In the genomic region with DNA sequence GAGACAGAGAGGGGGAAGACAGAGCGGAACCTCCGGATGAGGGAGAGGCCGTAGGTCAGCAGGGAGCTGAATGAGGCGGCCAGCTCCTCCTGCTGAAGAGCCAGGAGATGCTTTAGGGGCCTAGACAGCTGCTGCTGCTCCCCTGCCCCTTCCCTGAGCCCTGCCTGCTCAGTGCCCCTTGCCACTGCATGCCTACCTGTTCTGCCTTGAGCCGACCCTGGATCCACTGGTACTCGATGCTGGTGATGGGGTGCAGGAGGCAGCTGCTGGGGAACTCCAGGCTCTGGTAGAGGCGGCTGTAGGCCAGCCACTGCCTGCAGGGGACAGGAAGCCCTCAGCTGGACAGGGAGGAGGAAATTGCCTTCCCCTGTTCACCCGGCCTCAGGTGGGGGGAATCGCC, we compare ENCODE assay signal across 16 cellular contexts. TPM values are rescaled to one million over a fixed set of nuclear protein-coding genes. Genes with fewer than 3 reads are reported as not detected.
DNase-seq lines count a peak whose midpoint lies in the region; ATAC-seq, FAIRE-seq and TF ChIP-seq lines count a peak whose summit lies in the region.
"Had no signal": no experiment of that assay in that cellular context is flagged by ENCODE, and none has a peak within 500 bp of the region (broad histone marks: within the 10 kb centered on the region; RNA-seq: fewer than 3 reads in every experiment).

No MANE protein-coding gene starts in this region.

- no peak overlapping the region for H4K91ac ChIP-seq in neuronal stem cell (ENCODE audit: low read depth, low read length, poor library complexity)

- intact Hi-C loops in activated CD8-positive, alpha-beta T cell treated with anti-CD3 and anti-CD28 coated beads for 36 hours (cut with micrococcal nuclease): no loop called here
- intact Hi-C loops in K562 (cut with micrococcal nuclease): no loop called here

- BruUV-seq in K562 (replicated peaks; lab: Mats Ljungman, UMichigan): no TSS peak

- TF ChIP-seq POLR2A in K562 (conservative IDR thresholded peaks at IDR 0.05): peak; percentile 46; the same call in 1 of the 2 replicates

- ATAC-seq in activated CD8-positive, alpha-beta T cell treated with anti-CD3 and anti-CD28 coated beads, Interleukin-2, amount 10 ng/mL, durations not matched to agents 7 days and 5 days: no peak
- ATAC-seq in activated CD8-positive, alpha-beta T cell treated with anti-CD3 and anti-CD28 coated beads for 36 hours: no peak
- ATAC-seq in GM23338 (no peak), K562 (no peak)
- ATAC-seq: HCT116 had no signal

- H2BK12ac ChIP-seq in neuronal stem cell (ENCODE audit: low read length): no peak overlapping the region

- peak overlapping the region; percentile 71 for H3K18ac ChIP-seq in neuronal stem cell (ENCODE audit: low read length)
- no peak overlapping the region for H3K18ac ChIP-seq in mesendoderm (ENCODE audit: low read length)

- peak overlapping the region; percentile 25 for H3K23ac ChIP-seq in neuronal stem cell (ENCODE audit: low read depth, low read length, poor library complexity)
- no peak overlapping the region for H3K23ac ChIP-seq in mesendoderm (ENCODE audit: low read length)

- POLR2A ChIA-PET in activated CD8-positive, alpha-beta T cell treated with anti-CD3 and anti-CD28 coated beads, Interleukin-2, amount 10 ng/mL, durations not matched to agents 7 days and 5 days (lab: Charles Lee): interaction anchor here (0.5 to 17.8 kb wide), 3 partner anchors 9 to 59 kb away, joined by 3 to 205 read pairs (median 6); a partner anchor contains a TSS
- POLR2A ChIA-PET in activated CD8-positive, alpha-beta T cell treated with anti-CD3 and anti-CD28 coated beads for 36 hours (lab: Charles Lee): interaction anchor here (0.5 to 1.3 kb wide), 4 partner anchors 8 to 31 kb away, joined by 3 to 4 read pairs (median 3); no protein-coding TSS in a partner anchor
- POLR2A ChIA-PET in K562 (lab: Yijun Ruan, JAX): interaction anchor here (1.2 to 4.8 kb wide), 5 partner anchors 8 to 60 kb away, joined by 3 to 46 read pairs (median 6); a partner anchor contains a TSS

- H3K27me3 ChIP-seq in GM23338 (ENCODE audit: insufficient read depth) (no peaks in the 10 kb centered on the region), K562 (ENCODE audit: control insufficient read depth in 2 of 2, insufficient read depth in 2 of 2, low read length in 2 of 2) (no peaks in the 10 kb centered on the region), neuronal stem cell (ENCODE audit: control insufficient read depth in 3 of 3, insufficient read depth in 3 of 3, low read depth in 1 of 3, low read length in 3 of 3) (no peaks in the 10 kb centered on the region), mesendoderm (ENCODE audit: insufficient read depth, low read length, poor library complexity) (no peaks in the 10 kb centered on the region)

- H3K27ac ChIP-seq in GM23338 (ENCODE audit: low read depth): no peak overlapping the region
- no peak overlapping the region for H3K27ac ChIP-seq in K562 (ENCODE audit: extremely low read depth, low read depth, low read length)
- H3K27ac ChIP-seq in neuronal stem cell (replicated peaks; ENCODE audit: low read length): no peak overlapping the region
- H3K27ac ChIP-seq in mesendoderm (ENCODE audit: low read depth, low read length): no peak overlapping the region
- H3K27ac ChIP-seq: 22Rv1 had no signal

- H3K79me2 ChIP-seq in GM23338 (replicated peaks; ENCODE audit: insufficient read depth) (no peaks in the 10 kb centered on the region), K562 (ENCODE audit: control insufficient read depth, insufficient read depth, low read length) (peaks cover 13% of the 10 kb centered on the region), mesendoderm (ENCODE audit: control insufficient read depth, insufficient read depth, low read length) (no peaks in the 10 kb centered on the region)

- no peak overlapping the region for H4K5ac ChIP-seq in mesendoderm (ENCODE audit: low read length)

- no peak for TF ChIP-seq CTCF in activated CD8-positive, alpha-beta T cell treated with anti-CD3 and anti-CD28 coated beads for 36 hours (IDR thresholded peaks at IDR 0.05)
- TF ChIP-seq CTCF in GM23338 (conservative IDR thresholded peaks at IDR 0.05; ENCODE audit: low read depth in 2 of 2) (no peak), K562 (IDR thresholded peaks at IDR 0.05 in 2 of 3, conservative IDR thresholded peaks at IDR 0.05 in 1 of 3; ENCODE audit: insufficient read depth in 2 of 3, low read depth in 1 of 3, low read length in 3 of 3) (no peak)

- no peak overlapping the region for H3K4me3 Mint-ChIP-seq in activated CD8-positive, alpha-beta T cell treated with anti-CD3 and anti-CD28 coated beads, Interleukin-2, amount 10 ng/mL, durations not matched to agents 7 days and 5 days
- no peak overlapping the region for H3K4me3 Mint-ChIP-seq in activated CD8-positive, alpha-beta T cell treated with anti-CD3 and anti-CD28 coated beads for 36 hours
- no peak overlapping the region for H3K4me3 Mint-ChIP-seq in GM23338
- H3K4me3 Mint-ChIP-seq: CD4-positive, alpha-beta T cell had no signal

- H2BK120ac ChIP-seq in neuronal stem cell (ENCODE audit: low read depth, low read length) (no peak overlapping the region), mesendoderm (ENCODE audit: low read depth, low read length) (no peak overlapping the region)

- peaks cover 2% of the 10 kb centered on the region for H3K79me1 ChIP-seq in neuronal stem cell (ENCODE audit: low read depth, low read length)
- no peaks in the 10 kb centered on the region for H3K79me1 ChIP-seq in mesendoderm (ENCODE audit: low read length)

- H3K9me1 ChIP-seq in K562 (ENCODE audit: control insufficient read depth, insufficient read depth, low read length): no peaks in the 10 kb centered on the region

- H3K27me3 Mint-ChIP-seq in activated CD8-positive, alpha-beta T cell treated with anti-CD3 and anti-CD28 coated beads, Interleukin-2, amount 10 ng/mL, durations not matched to agents 7 days and 5 days (ENCODE audit: low read depth): no peaks in the 10 kb centered on the region
- H3K27me3 Mint-ChIP-seq in activated CD8-positive, alpha-beta T cell treated with anti-CD3 and anti-CD28 coated beads for 36 hours: no peaks in the 10 kb centered on the region
- peaks cover 10% of the 10 kb centered on the region for H3K27me3 Mint-ChIP-seq in GM23338 (ENCODE audit: insufficient read depth, low read depth, poor library complexity)
- H3K27me3 Mint-ChIP-seq: CD4-positive, alpha-beta T cell had no signal

- H3K27ac Mint-ChIP-seq in activated CD8-positive, alpha-beta T cell treated with anti-CD3 and anti-CD28 coated beads, Interleukin-2, amount 10 ng/mL, durations not matched to agents 7 days and 5 days: peak overlapping the region; percentile 11
- H3K27ac Mint-ChIP-seq in activated CD8-positive, alpha-beta T cell treated with anti-CD3 and anti-CD28 coated beads for 36 hours: no peak overlapping the region
- peak overlapping the region; percentile 75; the same call in 1 of the 2 replicates for H3K27ac Mint-ChIP-seq in GM23338
- H3K27ac Mint-ChIP-seq: CD4-positive, alpha-beta T cell had no signal

- no peak overlapping the region for H3K56ac ChIP-seq in mesendoderm (ENCODE audit: low read length)

- CTCF ChIA-PET in activated CD8-positive, alpha-beta T cell treated with anti-CD3 and anti-CD28 coated beads, Interleukin-2, amount 10 ng/mL, durations not matched to agents 7 days and 5 days (lab: Charles Lee): interaction anchor here (0.7 to 1.4 kb wide), 3 partner anchors 9 to 22 kb away, joined by 4 to 5 read pairs (median 5); no protein-coding TSS in a partner anchor
- CTCF ChIA-PET in activated CD8-positive, alpha-beta T cell treated with anti-CD3 and anti-CD28 coated beads for 36 hours (lab: Charles Lee): interaction anchor here (0.8 to 13.1 kb wide), 4 partner anchors 9 to 83 kb away, joined by 3 to 105 read pairs (median 3); a partner anchor contains a TSS
- CTCF ChIA-PET in K562 (lab: Yijun Ruan, JAX; ENCODE audit: low intra/inter-chr PET ratio): no interaction called here

- H4K8ac ChIP-seq in neuronal stem cell (ENCODE audit: low read depth, low read length): no peak overlapping the region
- H4K8ac ChIP-seq in mesendoderm (ENCODE audit: low read depth, low read length): no peak overlapping the region

- H3K9ac ChIP-seq in K562 (ENCODE audit: insufficient read depth in 1 of 2, low read depth in 2 of 2, low read length in 2 of 2) (peak overlapping the region in 1 of 2 experiments; percentile 61; a peak in 2 of 4 replicates), neuronal stem cell (ENCODE audit: low read depth, low read length, poor library complexity) (peak overlapping the region; percentile 30), mesendoderm (ENCODE audit: low read length) (no peak overlapping the region)

- no peaks in the 10 kb centered on the region for H3K9me3 Mint-ChIP-seq in activated CD8-positive, alpha-beta T cell treated with anti-CD3 and anti-CD28 coated beads, Interleukin-2, amount 10 ng/mL, durations not matched to agents 7 days and 5 days (ENCODE audit: insufficient read depth)
- no peaks in the 10 kb centered on the region for H3K9me3 Mint-ChIP-seq in activated CD8-positive, alpha-beta T cell treated with anti-CD3 and anti-CD28 coated beads for 36 hours
- H3K9me3 Mint-ChIP-seq in GM23338: peaks cover 3% of the 10 kb centered on the region; the same call in 1 of the 3 replicates
- H3K9me3 Mint-ChIP-seq: CD4-positive, alpha-beta T cell had no signal

- peaks cover 49% of the 10 kb centered on the region for H3K4me1 Mint-ChIP-seq in activated CD8-positive, alpha-beta T cell treated with anti-CD3 and anti-CD28 coated beads, Interleukin-2, amount 10 ng/mL, durations not matched to agents 7 days and 5 days (ENCODE audit: low read depth)
- peaks cover 38% of the 10 kb centered on the region for H3K4me1 Mint-ChIP-seq in activated CD8-positive, alpha-beta T cell treated with anti-CD3 and anti-CD28 coated beads for 36 hours (ENCODE audit: low read depth)
- peaks cover 24% of the 10 kb centered on the region for H3K4me1 Mint-ChIP-seq in GM23338

- H3K9me3 ChIP-seq in K562 (replicated peaks; ENCODE audit: control insufficient read depth, insufficient read depth, low read depth, low read length) (no peaks in the 10 kb centered on the region), neuronal stem cell (replicated peaks in 1 of 2; ENCODE audit: control insufficient read depth in 2 of 2, insufficient read depth in 1 of 2, low read depth in 1 of 2, low read length in 2 of 2) (no peaks in the 10 kb centered on the region)

- H2AK5ac ChIP-seq in neuronal stem cell (ENCODE audit: low read depth, low read length) (peak overlapping the region; percentile 88), mesendoderm (ENCODE audit: low read length) (no peak overlapping the region)

- no peak overlapping the region for H2AFZ ChIP-seq in GM23338
- H2AFZ ChIP-seq in K562 (ENCODE audit: low read depth, low read length): no peak overlapping the region
- H2AFZ ChIP-seq in neuronal stem cell (ENCODE audit: low read length): peak overlapping the region; percentile 89

- DNase-seq in activated CD8-positive, alpha-beta T cell treated with anti-CD3 and anti-CD28 coated beads, Interleukin-2, amount 10 ng/mL, durations not matched to agents 7 days and 5 days: no peak
- no peak for DNase-seq in activated CD8-positive, alpha-beta T cell treated with anti-CD3 and anti-CD28 coated beads for 36 hours
- DNase-seq in GM23338 (ENCODE audit: low spot score): no peak
- no peak for DNase-seq in K562 (ENCODE audit: extremely low read depth in 1 of 4, low spot score in 3 of 4)
- no peak for DNase-seq in neuronal stem cell (ENCODE audit: low spot score)
- no peak for DNase-seq in amniotic stem cell (lab: John Stamatoyannopoulos, UW)
- DNase-seq in mesendoderm: no peak
- no peak for DNase-seq in NCI-H345 treated with DMSO at 0.1 percent for 48 hours (lab: John Stamatoyannopoulos, UW; ENCODE audit: unreplicated experiment)
- DNase-seq: AML-193; C1 segment of cervical spinal cord; CD4-positive, alpha-beta T cell; DMS79; IMR-90 had no signal

- H2BK5ac ChIP-seq in neuronal stem cell (ENCODE audit: low read length) (no peak overlapping the region), mesendoderm (ENCODE audit: low read length) (no peak overlapping the region)

- H2BK15ac ChIP-seq in neuronal stem cell (ENCODE audit: low read length): peak overlapping the region; percentile 83
- no peak overlapping the region for H2BK15ac ChIP-seq in mesendoderm (replicated peaks; ENCODE audit: low read depth)

- H3K4me3 ChIP-seq in GM23338: no peak overlapping the region
- no peak overlapping the region for H3K4me3 ChIP-seq in K562
- peak overlapping the region in 1 of 2 donors; percentile 18 for H3K4me3 ChIP-seq in neuronal stem cell (ENCODE audit: low read length in 2 of 2)
- H3K4me3 ChIP-seq in mesendoderm (ENCODE audit: low read length): no peak overlapping the region

- H3K36me3 Mint-ChIP-seq in activated CD8-positive, alpha-beta T cell treated with anti-CD3 and anti-CD28 coated beads, Interleukin-2, amount 10 ng/mL, durations not matched to agents 7 days and 5 days (ENCODE audit: low read depth): peaks cover 64% of the 10 kb centered on the region
- H3K36me3 Mint-ChIP-seq in activated CD8-positive, alpha-beta T cell treated with anti-CD3 and anti-CD28 coated beads for 36 hours (ENCODE audit: low read depth): peaks cover 40% of the 10 kb centered on the region
- no peaks in the 10 kb centered on the region; the same call in 2 of the 3 replicates for H3K36me3 Mint-ChIP-seq in GM23338 (ENCODE audit: low read depth)

- H3F3A ChIP-seq in GM23338 (replicated peaks; ENCODE audit: low read depth): peaks cover 14% of the 10 kb centered on the region

- no peaks in the 10 kb centered on the region for H3K9me2 ChIP-seq in GM23338 (ENCODE audit: insufficient read depth)

- FAIRE-seq in K562 (lab: Jason Lieb, UNC): no peak
- FAIRE-seq: GM12891 had no signal

- H3K4me1 ChIP-seq in GM23338 (ENCODE audit: insufficient read depth) (peaks cover 21% of the 10 kb centered on the region), K562 (replicated peaks in 1 of 2; ENCODE audit: control insufficient read depth in 2 of 2, insufficient read depth in 2 of 2, low read length in 2 of 2) (peaks cover 0 to 52% of the 10 kb centered on the region in 2 experiments; a peak in 3 of 5 replicates), neuronal stem cell (ENCODE audit: control insufficient read depth in 2 of 2, insufficient read depth in 1 of 2, low read depth in 1 of 2, low read length in 2 of 2) (peaks cover 9 to 11% of the 10 kb centered on the region in 2 donors), mesendoderm (ENCODE audit: control insufficient read depth, low read depth, low read length) (peaks cover 4% of the 10 kb centered on the region)

- 92% methylated on average over 9 of the region's 9 CpGs for WGBS in K562 (ENCODE audit: insufficient coverage, low coverage, missing lambda C conversion rate)
- WGBS in neuronal stem cell (ENCODE audit: extremely low coverage in 2 of 2, insufficient read length in 2 of 2, insufficient replicate concordance in 1 of 2), 2 donors: no CpG with 5 or more reads among the region's 9 CpGs
- no CpG with 5 or more reads among the region's 9 CpGs for WGBS in mesendoderm (ENCODE audit: extremely low coverage, insufficient coverage, low lambda C conversion rate)

- no peaks in the 10 kb centered on the region for H3K36me3 ChIP-seq in GM23338 (ENCODE audit: insufficient read depth)
- H3K36me3 ChIP-seq in K562 (ENCODE audit: control insufficient read depth, insufficient read depth, low read length): peaks cover 85% of the 10 kb centered on the region; the same call in 2 of the 3 replicates
- no peaks in the 10 kb centered on the region for H3K36me3 ChIP-seq in neuronal stem cell (replicated peaks in 1 of 2; ENCODE audit: control insufficient read depth in 2 of 2, insufficient read depth in 2 of 2, low read length in 2 of 2)
- H3K36me3 ChIP-seq in mesendoderm (ENCODE audit: control insufficient read depth, insufficient read depth, low read length): no peaks in the 10 kb centered on the region

- in situ Hi-C loops in K562 (cut with MboI): no loop called here

- no peak for TF ChIP-seq EP300 in K562 (IDR thresholded peaks at IDR 0.05; ENCODE audit: low read length)

- H3K4me2 ChIP-seq in GM23338 (no peak overlapping the region), K562 (ENCODE audit: insufficient read depth, low read length) (no peak overlapping the region), neuronal stem cell (ENCODE audit: insufficient read depth, low read length, poor library complexity, severe bottlenecking) (no peak overlapping the region), mesendoderm (ENCODE audit: low read length) (no peak overlapping the region)

- H3K4ac ChIP-seq in neuronal stem cell (ENCODE audit: low read length): no peak overlapping the region
- H3K4ac ChIP-seq in mesendoderm (ENCODE audit: low read depth, low read length): no peak overlapping the region

- H4K20me1 ChIP-seq in GM23338 (replicated peaks; ENCODE audit: insufficient read depth) (no peaks in the 10 kb centered on the region), K562 (replicated peaks; ENCODE audit: control insufficient read depth, insufficient read depth, low read length) (0 out of 2 replicates have a peak, but pooled peaks cover 4% of the 10 kb centered on the region)

- H3K14ac ChIP-seq in neuronal stem cell (ENCODE audit: low read length): peak overlapping the region; percentile 82

- TF ChIP-seq RAD21 in K562 (CRISPR knock-in tag; conservative IDR thresholded peaks at IDR 0.05 in 1 of 2, IDR thresholded peaks at IDR 0.05 in 1 of 2): no peak

RNA-seq across cellular contexts. Expression of a gene that starts 7.6 kb away (rescaled TPM):
- total RNA-seq in activated CD8-positive, alpha-beta T cell treated with anti-CD3 and anti-CD28 coated beads, Interleukin-2, amount 10 ng/mL, durations not matched to agents 7 days and 5 days: 100 to 1,000 TPM; 234 to 249 TPM
- total RNA-seq in activated CD8-positive, alpha-beta T cell treated with anti-CD3 and anti-CD28 coated beads for 36 hours: 100 to 1,000 TPM; 136 to 144 TPM
- total RNA-seq in GM23338 (2014; rRNA removed; shearing (Covaris generic)): 3.8 and 5.9 TPM in 2 replicates
- 10.5 and 10.8 TPM in 2 replicates for polyA plus RNA-seq in GM23338 (2016; fragmentation: Nextera tagmentation; extraction: Ambion mirVana)
- 235 and 813 TPM in 2 replicates for total RNA-seq in K562 (2011; cell fraction: chromatin; rRNA removed; ENCODE audit: low replicate concordance)
- total RNA-seq in K562 (2011; cell fraction: nucleolus; rRNA removed): 592 and 605 TPM in 2 replicates
- total RNA-seq in K562 (2011; cell fraction: nucleoplasm; rRNA removed): 287 and 294 TPM in 2 replicates
- 150 and 207 TPM in 2 replicates for total RNA-seq in K562 (2014; rRNA removed)
- 22.9 and 31.6 TPM in 2 replicates for total RNA-seq in K562 (2014; rRNA removed; fragmentation: Illumina TruSeq; extraction: Trizol)
- total RNA-seq in K562 (2015; rRNA removed; fragmentation: Illumina TruSeq; extraction: Trizol): 74.2 and 74.8 TPM in 2 replicates
- 222 and 244 TPM in 2 replicates for total RNA-seq in K562 (2021)
- polyA plus RNA-seq in K562 (2011; rRNA removed): 69.2 and 129 TPM in 2 replicates
- polyA plus RNA-seq in K562 (2011; cell fraction: cytosol; rRNA removed): 51.7 and 114 TPM in 2 replicates
- 454 and 648 TPM in 2 replicates for polyA plus RNA-seq in K562 (2011; cell fraction: nucleus; rRNA removed)
- 163 and 235 TPM in 2 replicates for polyA plus RNA-seq in K562 (2012)
- polyA plus RNA-seq in K562 (2014; fragmentation: Illumina TruSeq; extraction: Trizol): 66.9 and 108 TPM in 2 replicates
- 1 to 10 TPM in 1 of 2 experiments, under 1 TPM in 1; 0.86 to 1.9 TPM for polyA plus RNA-seq in K562 (2014; fragmentation: Nextera tagmentation; extraction: Ambion mirVana)
- polyA plus RNA-seq in K562 (2014; rRNA removed): 147 and 160 TPM in 2 replicates
- polyA minus RNA-seq in K562 (2011; rRNA and poly(A)+ RNA removed): 34.9 and 44.0 TPM in 2 replicates
- 92.5 and 106 TPM in 2 replicates for polyA minus RNA-seq in K562 (2011; cell fraction: cytosol; rRNA and poly(A)+ RNA removed)
- polyA minus RNA-seq in K562 (2011; cell fraction: nucleus; rRNA and poly(A)+ RNA removed): 163 and 184 TPM in 2 replicates
- 1.4 TPM for polyA plus RNA-seq in neuronal stem cell (2013, experiment 1 of 2)
- 0.90 TPM for polyA plus RNA-seq in neuronal stem cell (2013, experiment 2 of 2)
- 2.1 TPM for polyA plus RNA-seq in mesendoderm (2013, experiment 1 of 2)
- polyA plus RNA-seq in mesendoderm (2013, experiment 2 of 2): 2.4 TPM

RNA-seq across cellular contexts. Expression of a gene that starts 18.5 kb away (rescaled TPM):
- total RNA-seq in activated CD8-positive, alpha-beta T cell treated with anti-CD3 and anti-CD28 coated beads, Interleukin-2, amount 10 ng/mL, durations not matched to agents 7 days and 5 days: 10 to 100 TPM; 64.3 to 68.6 TPM
- 10 to 100 TPM; 54.4 to 58.5 TPM for total RNA-seq in activated CD8-positive, alpha-beta T cell treated with anti-CD3 and anti-CD28 coated beads for 36 hours
- total RNA-seq in GM23338 (2014; rRNA removed; shearing (Covaris generic)): 34.9 and 36.2 TPM in 2 replicates
- polyA plus RNA-seq in GM23338 (2016; fragmentation: Nextera tagmentation; extraction: Ambion mirVana) (59.5 and 63.5 TPM in 2 replicates), K562 (2011; rRNA removed) (20.0 and 81.3 TPM in 2 replicates), K562 (2014; fragmentation: Illumina TruSeq; extraction: Trizol) (68.6 and 96.0 TPM in 2 replicates), K562 (2014; fragmentation: Nextera tagmentation; extraction: Ambion mirVana) (1 to 10 TPM; 2.2 to 3.7 TPM), K562 (2014; rRNA removed) (30.9 and 33.1 TPM in 2 replicates)
- total RNA-seq in K562 (2011; cell fraction: chromatin; rRNA removed; ENCODE audit: low replicate concordance): 86.2 and 163 TPM in 2 replicates
- 82.5 and 95.5 TPM in 2 replicates for total RNA-seq in K562 (2011; cell fraction: nucleolus; rRNA removed)
- total RNA-seq in K562 (2011; cell fraction: nucleoplasm; rRNA removed): 79.1 and 87.2 TPM in 2 replicates
- total RNA-seq in K562 (2014; rRNA removed) (25.2 and 35.8 TPM in 2 replicates), K562 (2014; rRNA removed; fragmentation: Illumina TruSeq; extraction: Trizol) (18.1 and 22.9 TPM in 2 replicates), K562 (2015; rRNA removed; fragmentation: Illumina TruSeq; extraction: Trizol) (13.8 and 16.2 TPM in 2 replicates), K562 (2021) (63.5 and 74.3 TPM in 2 replicates)
- 25.6 and 40.9 TPM in 2 replicates for polyA plus RNA-seq in K562 (2011; cell fraction: cytosol; rRNA removed)
- polyA plus RNA-seq in K562 (2011; cell fraction: nucleus; rRNA removed): 60.4 and 70.3 TPM in 2 replicates
- polyA plus RNA-seq in K562 (2012): 83.9 and 158 TPM in 2 replicates
- polyA minus RNA-seq in K562 (2011; rRNA and poly(A)+ RNA removed): 25.4 and 47.1 TPM in 2 replicates
- 45.1 and 49.2 TPM in 2 replicates for polyA minus RNA-seq in K562 (2011; cell fraction: cytosol; rRNA and poly(A)+ RNA removed)
- 30.4 and 43.1 TPM in 2 replicates for polyA minus RNA-seq in K562 (2011; cell fraction: nucleus; rRNA and poly(A)+ RNA removed)
- 80.4 TPM for polyA plus RNA-seq in neuronal stem cell (2013, experiment 1 of 2)
- polyA plus RNA-seq in neuronal stem cell (2013, experiment 2 of 2): 79.8 TPM
- polyA plus RNA-seq in mesendoderm (2013, experiment 1 of 2): 70.2 TPM
- 71.9 TPM for polyA plus RNA-seq in mesendoderm (2013, experiment 2 of 2)

RNA-seq across cellular contexts. Expression of a gene that starts 41.8 kb away (rescaled TPM):
- 10 to 100 TPM; 31.4 to 36.8 TPM for total RNA-seq in activated CD8-positive, alpha-beta T cell treated with anti-CD3 and anti-CD28 coated beads, Interleukin-2, amount 10 ng/mL, durations not matched to agents 7 days and 5 days
- 10 to 100 TPM; 16.6 to 16.8 TPM for total RNA-seq in activated CD8-positive, alpha-beta T cell treated with anti-CD3 and anti-CD28 coated beads for 36 hours
- total RNA-seq in GM23338 (2014; rRNA removed; shearing (Covaris generic)): 9.9 and 12.5 TPM in 2 replicates
- polyA plus RNA-seq in GM23338 (2016; fragmentation: Nextera tagmentation; extraction: Ambion mirVana): 7.2 TPM in 2 replicates
- 3.4 and 21.0 TPM in 2 replicates for total RNA-seq in K562 (2011; cell fraction: chromatin; rRNA removed; ENCODE audit: low replicate concordance)
- total RNA-seq in K562 (2011; cell fraction: nucleolus; rRNA removed): 13.6 and 18.0 TPM in 2 replicates
- 5.5 and 10.1 TPM in 2 replicates for total RNA-seq in K562 (2011; cell fraction: nucleoplasm; rRNA removed)
- total RNA-seq in K562 (2014; rRNA removed): 4.0 and 4.6 TPM in 2 replicates
- total RNA-seq in K562 (2014; rRNA removed; fragmentation: Illumina TruSeq; extraction: Trizol): 1.0 and 1.1 TPM in 2 replicates
- 3.9 and 4.3 TPM in 2 replicates for total RNA-seq in K562 (2015; rRNA removed; fragmentation: Illumina TruSeq; extraction: Trizol)
- 5.8 and 6.1 TPM in 2 replicates for total RNA-seq in K562 (2021)
- 3.2 and 5.6 TPM in 2 replicates for polyA plus RNA-seq in K562 (2011; rRNA removed)
- 5.1 and 9.1 TPM in 2 replicates for polyA plus RNA-seq in K562 (2011; cell fraction: cytosol; rRNA removed)
- polyA plus RNA-seq in K562 (2011; cell fraction: nucleus; rRNA removed): 15.5 and 18.6 TPM in 2 replicates
- 4.2 and 6.8 TPM in 2 replicates for polyA plus RNA-seq in K562 (2012)
- polyA plus RNA-seq in K562 (2014; fragmentation: Illumina TruSeq; extraction: Trizol): 1.9 and 3.4 TPM in 2 replicates
- under 1 TPM; 0.56 to 0.63 TPM for polyA plus RNA-seq in K562 (2014; fragmentation: Nextera tagmentation; extraction: Ambion mirVana)
- 3.7 and 5.5 TPM in 2 replicates for polyA plus RNA-seq in K562 (2014; rRNA removed)
- polyA minus RNA-seq in K562 (2011; rRNA and poly(A)+ RNA removed): 1.9 and 2.6 TPM in 2 replicates
- 4.6 and 5.6 TPM in 2 replicates for polyA minus RNA-seq in K562 (2011; cell fraction: cytosol; rRNA and poly(A)+ RNA removed)
- polyA minus RNA-seq in K562 (2011; cell fraction: nucleus; rRNA and poly(A)+ RNA removed): 8.6 and 9.2 TPM in 2 replicates
- 1.2 TPM for polyA plus RNA-seq in neuronal stem cell (2013, experiment 1 of 2)
- 0.68 TPM for polyA plus RNA-seq in neuronal stem cell (2013, experiment 2 of 2)
- polyA plus RNA-seq in mesendoderm (2013, experiment 1 of 2): 1.5 TPM
- 2.1 TPM for polyA plus RNA-seq in mesendoderm (2013, experiment 2 of 2)

RNA-seq across cellular contexts. Expression of a gene that starts 52.0 kb away (rescaled TPM):
- 10 to 100 TPM; 30.2 to 31.0 TPM for total RNA-seq in activated CD8-positive, alpha-beta T cell treated with anti-CD3 and anti-CD28 coated beads, Interleukin-2, amount 10 ng/mL, durations not matched to agents 7 days and 5 days
- total RNA-seq in activated CD8-positive, alpha-beta T cell treated with anti-CD3 and anti-CD28 coated beads for 36 hours: 10 to 100 TPM; 26.4 to 26.6 TPM
- total RNA-seq in GM23338 (2014; rRNA removed; shearing (Covaris generic)): 65.2 and 67.0 TPM in 2 replicates
- 16.6 and 21.8 TPM in 2 replicates for polyA plus RNA-seq in GM23338 (2016; fragmentation: Nextera tagmentation; extraction: Ambion mirVana)
- 112 and 148 TPM in 2 replicates for total RNA-seq in K562 (2011; cell fraction: chromatin; rRNA removed; ENCODE audit: low replicate concordance)
- 60.9 and 67.9 TPM in 2 replicates for total RNA-seq in K562 (2011; cell fraction: nucleolus; rRNA removed)
- total RNA-seq in K562 (2011; cell fraction: nucleoplasm; rRNA removed): 116 and 161 TPM in 2 replicates
- 12.8 and 16.0 TPM in 2 replicates for total RNA-seq in K562 (2014; rRNA removed)
- total RNA-seq in K562 (2014; rRNA removed; fragmentation: Illumina TruSeq; extraction: Trizol): 24.8 and 27.6 TPM in 2 replicates
- 25.8 and 27.7 TPM in 2 replicates for total RNA-seq in K562 (2015; rRNA removed; fragmentation: Illumina TruSeq; extraction: Trizol)
- 22.2 and 26.7 TPM in 2 replicates for total RNA-seq in K562 (2021)
- polyA plus RNA-seq in K562 (2011; rRNA removed): 38.6 and 38.7 TPM in 2 replicates
- polyA plus RNA-seq in K562 (2011; cell fraction: cytosol; rRNA removed): 17.7 and 26.9 TPM in 2 replicates
- 31.3 and 35.3 TPM in 2 replicates for polyA plus RNA-seq in K562 (2011; cell fraction: nucleus; rRNA removed)
- 20.2 and 24.9 TPM in 2 replicates for polyA plus RNA-seq in K562 (2012)
- polyA plus RNA-seq in K562 (2014; fragmentation: Illumina TruSeq; extraction: Trizol): 36.5 and 38.1 TPM in 2 replicates
- polyA plus RNA-seq in K562 (2014; fragmentation: Nextera tagmentation; extraction: Ambion mirVana): 10 to 100 TPM; 13.7 to 18.8 TPM
- 24.2 and 25.4 TPM in 2 replicates for polyA plus RNA-seq in K562 (2014; rRNA removed)
- polyA minus RNA-seq in K562 (2011; rRNA and poly(A)+ RNA removed): 25.3 and 43.9 TPM in 2 replicates
- 6.6 and 14.4 TPM in 2 replicates for polyA minus RNA-seq in K562 (2011; cell fraction: cytosol; rRNA and poly(A)+ RNA removed)
- 17.8 and 34.1 TPM in 2 replicates for polyA minus RNA-seq in K562 (2011; cell fraction: nucleus; rRNA and poly(A)+ RNA removed)
- polyA plus RNA-seq in neuronal stem cell (2013, experiment 1 of 2): 25.1 TPM
- 26.8 TPM for polyA plus RNA-seq in neuronal stem cell (2013, experiment 2 of 2)
- polyA plus RNA-seq in mesendoderm (2013, experiment 1 of 2): 26.1 TPM
- polyA plus RNA-seq in mesendoderm (2013, experiment 2 of 2): 24.3 TPM
